Comparison of ENCODE assay signal across 1 cellular context in the genomic region with DNA sequence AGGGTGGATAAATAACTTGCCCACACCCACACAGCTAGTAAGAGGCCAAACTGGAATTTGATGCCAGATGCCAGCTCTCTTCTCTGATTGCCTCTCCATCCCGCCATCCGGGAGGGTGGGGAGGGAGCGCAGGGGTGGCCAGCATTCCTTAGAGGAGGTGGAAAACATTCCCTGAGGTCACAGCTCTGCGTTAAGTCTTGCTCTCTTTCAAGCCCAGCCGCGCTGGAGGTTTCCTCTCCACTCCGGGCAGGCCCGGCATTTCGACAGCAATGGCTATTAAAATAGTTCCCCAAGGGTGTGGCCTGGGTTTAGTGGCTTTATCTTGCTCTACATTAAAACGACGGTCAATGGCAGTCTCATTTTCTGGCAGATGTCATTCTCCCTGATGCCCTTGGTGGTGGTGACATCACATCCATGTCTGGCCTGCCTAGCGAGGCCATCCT.
TF ChIP-seq lines count a peak whose summit lies in the region.

No MANE protein-coding gene starts in this region.

TF ChIP-seq in GM23338, 12 proteins besides CTCF, POLR2A, EP300 and RAD21 (continued from another document):
- TF ChIP-seq ZNF462 (CRISPR knock-in tag; IDR thresholded peaks at IDR 0.05), result no peak
- no peak for TF ChIP-seq STAT1 (IDR thresholded peaks at IDR 0.05; ENCODE audit: unreplicated experiment)
- TF ChIP-seq ETS1 (IDR thresholded peaks at IDR 0.05), result no peak
- TF ChIP-seq, protein P1, sequence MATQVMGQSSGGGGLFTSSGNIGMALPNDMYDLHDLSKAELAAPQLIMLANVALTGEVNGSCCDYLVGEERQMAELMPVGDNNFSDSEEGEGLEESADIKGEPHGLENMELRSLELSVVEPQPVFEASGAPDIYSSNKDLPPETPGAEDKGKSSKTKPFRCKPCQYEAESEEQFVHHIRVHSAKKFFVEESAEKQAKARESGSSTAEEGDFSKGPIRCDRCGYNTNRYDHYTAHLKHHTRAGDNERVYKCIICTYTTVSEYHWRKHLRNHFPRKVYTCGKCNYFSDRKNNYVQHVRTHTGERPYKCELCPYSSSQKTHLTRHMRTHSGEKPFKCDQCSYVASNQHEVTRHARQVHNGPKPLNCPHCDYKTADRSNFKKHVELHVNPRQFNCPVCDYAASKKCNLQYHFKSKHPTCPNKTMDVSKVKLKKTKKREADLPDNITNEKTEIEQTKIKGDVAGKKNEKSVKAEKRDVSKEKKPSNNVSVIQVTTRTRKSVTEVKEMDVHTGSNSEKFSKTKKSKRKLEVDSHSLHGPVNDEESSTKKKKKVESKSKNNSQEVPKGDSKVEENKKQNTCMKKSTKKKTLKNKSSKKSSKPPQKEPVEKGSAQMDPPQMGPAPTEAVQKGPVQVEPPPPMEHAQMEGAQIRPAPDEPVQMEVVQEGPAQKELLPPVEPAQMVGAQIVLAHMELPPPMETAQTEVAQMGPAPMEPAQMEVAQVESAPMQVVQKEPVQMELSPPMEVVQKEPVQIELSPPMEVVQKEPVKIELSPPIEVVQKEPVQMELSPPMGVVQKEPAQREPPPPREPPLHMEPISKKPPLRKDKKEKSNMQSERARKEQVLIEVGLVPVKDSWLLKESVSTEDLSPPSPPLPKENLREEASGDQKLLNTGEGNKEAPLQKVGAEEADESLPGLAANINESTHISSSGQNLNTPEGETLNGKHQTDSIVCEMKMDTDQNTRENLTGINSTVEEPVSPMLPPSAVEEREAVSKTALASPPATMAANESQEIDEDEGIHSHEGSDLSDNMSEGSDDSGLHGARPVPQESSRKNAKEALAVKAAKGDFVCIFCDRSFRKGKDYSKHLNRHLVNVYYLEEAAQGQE (IDR thresholded peaks at IDR 0.05; ENCODE audit: unreplicated experiment), result no peak
- no peak for TF ChIP-seq NANOG (IDR thresholded peaks at IDR 0.05; ENCODE audit: borderline replicate concordance)
- no peak for TF ChIP-seq CREB1 (CRISPR knock-in tag; IDR thresholded peaks at IDR 0.05; ENCODE audit: low read depth)
